1 cellular context compared by ENCODE assay signal in the genomic region with DNA sequence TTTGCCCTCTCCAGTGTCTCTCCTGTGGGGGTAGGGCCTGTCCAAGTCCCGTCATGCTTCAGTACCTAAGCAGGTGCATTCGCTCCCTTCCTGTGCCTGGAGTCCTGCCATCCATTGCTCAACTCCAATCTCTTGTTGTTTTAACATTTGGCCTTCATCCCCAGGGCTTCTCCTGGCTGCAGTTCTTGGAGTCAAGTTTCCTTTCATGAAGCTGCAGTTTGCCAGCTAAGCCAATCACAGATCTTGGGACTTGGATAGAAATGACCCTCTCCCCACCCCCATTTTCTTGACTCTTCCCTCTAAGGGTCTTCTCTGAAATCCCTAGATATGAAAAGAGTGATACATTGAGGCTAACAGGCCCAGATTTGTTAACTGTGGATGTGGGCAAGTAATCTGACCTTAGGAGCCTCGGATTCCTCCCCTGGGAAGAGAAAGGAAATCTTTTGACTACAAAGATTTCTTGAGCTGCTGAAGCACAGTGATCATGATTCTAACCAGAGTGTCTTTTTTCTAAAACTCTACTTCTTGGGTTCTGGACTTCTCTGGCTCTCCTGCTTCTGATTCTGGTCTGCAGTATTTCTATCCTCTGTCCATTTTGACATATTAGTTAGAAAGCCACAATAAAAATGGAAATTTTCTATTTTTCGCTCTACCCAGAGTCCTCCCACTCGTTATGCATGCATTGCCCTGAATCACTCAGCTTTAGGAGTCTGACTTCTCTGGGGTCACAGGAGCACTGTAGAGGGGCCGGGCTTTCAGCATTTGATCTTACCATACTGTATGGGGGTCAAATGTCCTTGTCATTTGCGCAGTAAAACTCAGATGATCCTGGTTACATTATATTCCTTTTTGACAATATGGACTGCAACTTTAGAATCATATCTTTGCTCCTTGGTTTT.
TF ChIP-seq lines count a peak whose summit lies in the region.

No MANE protein-coding gene starts in this region.

TF ChIP-seq in GM23338, 12 proteins besides CTCF, POLR2A, EP300 and RAD21 (continued from another document):
- TF ChIP-seq ZNF462 (CRISPR knock-in tag; IDR thresholded peaks at IDR 0.05): no peak
- TF ChIP-seq EZH2 (IDR thresholded peaks at IDR 0.05; ENCODE audit: low read depth, unreplicated experiment): no peak
- no peak for TF ChIP-seq JUNB (IDR thresholded peaks at IDR 0.05; ENCODE audit: unreplicated experiment)
- TF ChIP-seq ETS1 (IDR thresholded peaks at IDR 0.05): no peak
